ENCODE assay signal across 8 cellular contexts in the genomic region with DNA sequence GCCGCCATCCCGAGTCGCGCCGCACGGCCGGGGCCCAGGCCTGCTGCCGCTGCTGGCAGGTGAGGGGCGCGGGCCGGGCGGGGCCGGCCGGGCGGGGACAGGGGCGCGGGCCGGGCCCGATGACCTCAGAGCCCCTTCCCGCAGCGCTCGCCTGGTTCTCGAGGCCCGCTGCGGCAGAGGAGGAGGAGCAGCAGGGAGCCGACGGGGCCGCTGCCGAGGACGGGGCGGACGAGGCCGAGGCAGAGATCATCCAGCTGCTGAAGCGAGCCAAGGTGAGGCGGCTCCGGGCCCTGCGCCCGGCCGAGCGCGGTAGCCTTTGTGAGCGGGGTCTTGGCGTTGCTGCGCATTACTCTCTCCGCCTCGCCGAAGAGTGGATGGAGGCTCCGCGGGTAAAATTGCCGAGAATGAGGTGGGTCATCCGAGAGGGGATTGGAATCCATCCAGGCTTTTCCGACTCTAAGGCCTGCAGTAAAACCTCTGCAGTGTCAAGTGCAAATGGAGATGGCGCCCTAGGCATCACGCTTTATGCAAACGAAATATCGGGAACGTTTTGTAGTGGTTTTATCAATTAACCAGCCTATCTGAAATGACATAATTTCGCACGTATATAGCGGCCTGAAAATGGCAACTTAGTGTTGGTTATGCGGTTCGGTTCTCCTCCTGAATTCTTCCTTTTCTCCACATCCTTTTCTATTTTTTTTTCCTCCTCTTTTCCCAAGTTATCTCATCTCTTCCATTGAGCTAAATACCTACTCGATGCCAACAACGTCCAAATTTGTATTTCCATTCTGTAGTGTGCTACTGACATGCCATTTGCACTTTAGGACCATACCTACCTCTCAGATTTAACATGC. TPM values are rescaled to one million over a fixed set of nuclear protein-coding genes. Genes with fewer than 3 reads are reported as not detected.
DNase-seq lines count a peak whose midpoint lies in the region; ATAC-seq and TF ChIP-seq lines count a peak whose summit lies in the region.

No MANE protein-coding gene starts in this region.

- H3K36me3 ChIP-seq in endodermal cell (ENCODE audit: control insufficient read depth, insufficient read depth, low read length), result peaks cover 47% of the 10 kb centered on the region

- H3K4me1 Mint-ChIP-seq in CD14-positive monocyte (peaks cover 54% of the 10 kb centered on the region), endodermal cell (peaks cover 10% of the 10 kb centered on the region)

- ATAC-seq in GM19035 (IDR thresholded peaks at IDR 0.05; ENCODE audit: unreplicated experiment), result peak; percentile 32
- peak; percentile 30 for ATAC-seq in HG03342 (IDR thresholded peaks at IDR 0.05; ENCODE audit: unreplicated experiment)
- no peak for ATAC-seq in HG02763 (IDR thresholded peaks at IDR 0.05; ENCODE audit: unreplicated experiment)

- H3K9me3 Mint-ChIP-seq in CD14-positive monocyte, result peaks cover 0 to 5% (median 0%) of the 10 kb centered on the region in 7 donors
- peaks cover 19% of the 10 kb centered on the region for H3K9me3 Mint-ChIP-seq in endodermal cell

- intact Hi-C loops in CD14-positive monocyte (cut with micrococcal nuclease), result loop anchor here (2.0 to 5.0 kb wide), 7 partner anchors 48 to 738 kb away; a partner anchor contains a TSS

- H3K27ac Mint-ChIP-seq in CD14-positive monocyte (peak overlapping the region; percentile 83 to 98 (median 90)), endodermal cell (peak overlapping the region; percentile 96)

- TF ChIP-seq CTCF in CD14-positive monocyte (IDR thresholded peaks at IDR 0.05) (no peak), endodermal cell (conservative IDR thresholded peaks at IDR 0.05) (no peak)

- peak overlapping the region; percentile 91 for H3K4me3 ChIP-seq in endodermal cell (ENCODE audit: low read length)

- H3K4me3 Mint-ChIP-seq in CD14-positive monocyte (peak overlapping the region; percentile 89 to 93), endodermal cell (peak overlapping the region; percentile 90)

- H3K27me3 ChIP-seq in endodermal cell (ENCODE audit: control insufficient read depth, insufficient read depth, low read length, poor library complexity, severe bottlenecking), result no peaks in the 10 kb centered on the region

- H3K9ac ChIP-seq in endodermal cell (ENCODE audit: extremely low read depth, low read length, poor library complexity, severe bottlenecking), result peak overlapping the region; percentile 88

- DNase-seq in CD14-positive monocyte (ENCODE audit: low spot score), result no peak
- DNase-seq in SK-N-DZ (ENCODE audit: low spot score), result peak; percentile 45
- DNase-seq in endodermal cell, result no peak
- peak; percentile 49 for DNase-seq in myocyte (ENCODE audit: low read depth)
- no peak for DNase-seq in foreskin melanocyte

- peaks cover 44 to 50% of the 10 kb centered on the region in 2 donors for H3K36me3 Mint-ChIP-seq in CD14-positive monocyte
- peaks cover 51% of the 10 kb centered on the region for H3K36me3 Mint-ChIP-seq in endodermal cell (ENCODE audit: low read depth)

- peaks cover 22% of the 10 kb centered on the region for H3K9me3 ChIP-seq in endodermal cell (ENCODE audit: control insufficient read depth, low read length)

- WGBS in endodermal cell (ENCODE audit: insufficient coverage in 1 of 2, insufficient read length in 1 of 2), 2 experiments, result 0 to 1% methylated on average over 26 to 64 of the region's 64 CpGs

- H3K27ac ChIP-seq in endodermal cell (ENCODE audit: low read depth, low read length), result peak overlapping the region; percentile 91

- H3K27me3 Mint-ChIP-seq in CD14-positive monocyte (ENCODE audit: low read depth in 3 of 3) (peaks cover 0 to 3% (median 2%) of the 10 kb centered on the region in 3 donors), endodermal cell (ENCODE audit: insufficient read depth) (no peaks in the 10 kb centered on the region)

- no peaks in the 10 kb centered on the region for H3K4me1 ChIP-seq in endodermal cell (ENCODE audit: control insufficient read depth, insufficient read depth, low read length)

RNA-seq across cellular contexts. Expression of a gene that starts 0.6 kb away (rescaled TPM):
- 10 to 100 TPM; 20.6 to 22.2 TPM for polyA plus RNA-seq in CD14-positive monocyte
- 62.0 and 65.7 TPM in 2 replicates for polyA plus RNA-seq in SK-N-DZ (2014; cell fraction: cytosol; rRNA removed)
- 59.9 and 74.4 TPM in 2 replicates for polyA plus RNA-seq in SK-N-DZ (2014; cell fraction: nucleus; rRNA removed)
- 10 to 100 TPM; 48.2 to 53.2 TPM for total RNA-seq in endodermal cell
- polyA plus RNA-seq in endodermal cell (2013, experiment 1 of 2), result 46.0 TPM
- 45.3 TPM for polyA plus RNA-seq in endodermal cell (2013, experiment 2 of 2)
- total RNA-seq in myocyte, result 54.7 and 69.2 TPM in 2 replicates
- 21.2 TPM for polyA plus RNA-seq in myocyte (2012)

RNA-seq across cellular contexts. Expression of a gene that starts 0.7 kb away (rescaled TPM):
- 10 to 100 TPM; 67.1 to 70.1 TPM for polyA plus RNA-seq in CD14-positive monocyte
- 36.5 and 41.5 TPM in 2 replicates for polyA plus RNA-seq in SK-N-DZ (2014; cell fraction: cytosol; rRNA removed)
- 47.8 and 51.5 TPM in 2 replicates for polyA plus RNA-seq in SK-N-DZ (2014; cell fraction: nucleus; rRNA removed)
- 10 to 100 TPM; 45.5 to 58.8 TPM for total RNA-seq in endodermal cell
- 53.4 TPM for polyA plus RNA-seq in endodermal cell (2013, experiment 1 of 2)
- polyA plus RNA-seq in endodermal cell (2013, experiment 2 of 2), result 50.8 TPM
- total RNA-seq in myocyte, result 25.2 and 35.7 TPM in 2 replicates
- 26.9 TPM for polyA plus RNA-seq in myocyte (2012)

RNA-seq across cellular contexts. Expression of a gene that starts 55.3 kb away (rescaled TPM):
- polyA plus RNA-seq in CD14-positive monocyte, result 1 to 10 TPM; 4.4 to 6.4 TPM
- polyA plus RNA-seq in SK-N-DZ (2014; cell fraction: cytosol; rRNA removed), result 3.2 and 3.7 TPM in 2 replicates
- 1.5 and 3.7 TPM in 2 replicates for polyA plus RNA-seq in SK-N-DZ (2014; cell fraction: nucleus; rRNA removed)
- total RNA-seq in endodermal cell, result 1 to 10 TPM; 1.8 to 2.0 TPM
- polyA plus RNA-seq in endodermal cell (2013, experiment 1 of 2), result 3.3 TPM
- 4.0 TPM for polyA plus RNA-seq in endodermal cell (2013, experiment 2 of 2)
- 6.3 and 7.1 TPM in 2 replicates for total RNA-seq in myocyte
- polyA plus RNA-seq in myocyte (2012), result 3.7 TPM

Comparison
In these comparisons a context has a peak if more than half of its experiments do, and no peak if none do; other contexts are left out.
1. DNase-seq: peak in SK-N-DZ (single experiment) and myocyte (single experiment); none in CD14-positive monocyte (single experiment), endodermal cell (single experiment) and foreskin melanocyte (single experiment).